ENCODE assay signal across 8 cellular contexts in genomic region chr20:325043-325888, GRCh38. TPM values are rescaled to one million over a fixed set of nuclear protein-coding genes. Genes with fewer than 3 reads are reported as not detected.
DNase-seq lines count a peak whose midpoint lies in the region; ATAC-seq and TF ChIP-seq lines count a peak whose summit lies in the region.

SOX12 (plus strand) TSS chr20:325552; CDS start chr20:325925, 373 bp downstream.

- TF ChIP-seq CTCF in CD14-positive monocyte (IDR thresholded peaks at IDR 0.05): no peak
- no peak for TF ChIP-seq CTCF in left lung (IDR thresholded peaks at IDR 0.05)

- H3K4me3 Mint-ChIP-seq in CD14-positive monocyte: peak within 1 kb of the TSS; percentile 84 to 89
- peak within 1 kb of the TSS; percentile 83 for H3K4me3 Mint-ChIP-seq in dendritic cell treated with granulocyte-macrophage colony-stimulating factor and Interleukin-4, amounts not matched to agents 40 ng/mL and 50 ng/mL, for 4 days

- peak within 1 kb of the TSS in 6 of 7 donors; percentile 53 to 87 (median 83) for H3K27ac Mint-ChIP-seq in CD14-positive monocyte
- peak within 1 kb of the TSS; percentile 77 for H3K27ac Mint-ChIP-seq in dendritic cell treated with granulocyte-macrophage colony-stimulating factor and Interleukin-4, amounts not matched to agents 40 ng/mL and 50 ng/mL, for 4 days

- H3K27me3 ChIP-seq in left lung: peaks cover 0 to 20% of the 10 kb centered on the region in 2 donors

- H3K36me3 Mint-ChIP-seq in CD14-positive monocyte: no peaks in the 10 kb centered on the region
- H3K36me3 Mint-ChIP-seq in dendritic cell treated with granulocyte-macrophage colony-stimulating factor and Interleukin-4, amounts not matched to agents 40 ng/mL and 50 ng/mL, for 4 days (ENCODE audit: low read depth): no peaks in the 10 kb centered on the region

- H3K4me3 ChIP-seq in left lung: peak within 1 kb of the TSS; percentile 67

- H3K9me3 Mint-ChIP-seq in CD14-positive monocyte: peaks cover 0 to 6% (median 0%) of the 10 kb centered on the region in 7 donors
- H3K9me3 Mint-ChIP-seq in dendritic cell treated with granulocyte-macrophage colony-stimulating factor and Interleukin-4, amounts not matched to agents 40 ng/mL and 50 ng/mL, for 4 days: no peaks in the 10 kb centered on the region

- DNase-seq in CD14-positive monocyte (ENCODE audit: low spot score) (peak; percentile 86), NCI-H748 (lab: John Stamatoyannopoulos, UW; ENCODE audit: unreplicated experiment) (peak; percentile 99), left lung (peak; percentile 98 to 100)
- peak; percentile 91 to 92 for DNase-seq in activated CD4-positive, alpha-beta T cell treated with anti-CD3 and anti-CD28 coated beads, Interleukin-2, amount 50 U/mL, for 24 hours (ENCODE audit: low read depth in 1 of 2, low spot score in 1 of 2)
- peak; percentile 97 to 98 for DNase-seq in stimulated activated CD4-positive, alpha-beta T cell treated with anti-CD3 and anti-CD28 coated beads, Interleukin-2, amount 100 ng/mL, for 48 hours

- no peaks in the 10 kb centered on the region for H3K36me3 ChIP-seq in left lung

- peaks cover 16 to 43% of the 10 kb centered on the region in 2 donors for H3K4me1 ChIP-seq in left lung

- H3K9me3 ChIP-seq in left lung: no peaks in the 10 kb centered on the region

- H3K27ac ChIP-seq in left lung: peak within 1 kb of the TSS; percentile 87 to 96

- ATAC-seq in GM19397 (IDR thresholded peaks at IDR 0.05; ENCODE audit: unreplicated experiment): peak; percentile 67
- ATAC-seq in HG03558 (IDR thresholded peaks at IDR 0.05; ENCODE audit: extremely low read depth, unreplicated experiment): peak; percentile 48
- ATAC-seq in left lung: peak; percentile 67

- peaks cover 38% of the 10 kb centered on the region for H3K4me1 Mint-ChIP-seq in CD14-positive monocyte
- peaks cover 46% of the 10 kb centered on the region for H3K4me1 Mint-ChIP-seq in dendritic cell treated with granulocyte-macrophage colony-stimulating factor and Interleukin-4, amounts not matched to agents 40 ng/mL and 50 ng/mL, for 4 days (ENCODE audit: low read depth)

- H3K27me3 Mint-ChIP-seq in CD14-positive monocyte (ENCODE audit: low read depth in 3 of 3): peaks cover 10 to 26% (median 18%) of the 10 kb centered on the region in 3 donors
- peaks cover 25% of the 10 kb centered on the region for H3K27me3 Mint-ChIP-seq in dendritic cell treated with granulocyte-macrophage colony-stimulating factor and Interleukin-4, amounts not matched to agents 40 ng/mL and 50 ng/mL, for 4 days

- intact Hi-C loops in CD14-positive monocyte (cut with micrococcal nuclease) (no loop called here), left lung (cut with DNase I) (loop anchor here in 1 of 2 donors (10.0 kb wide), 1 partner anchor 120 kb away; no protein-coding TSS in a partner anchor)
- intact Hi-C loops in dendritic cell treated with granulocyte-macrophage colony-stimulating factor and Interleukin-4, amounts not matched to agents 40 ng/mL and 50 ng/mL, for 4 days (cut with micrococcal nuclease): loop anchor here (2.0 kb wide), 3 partner anchors 14 to 48 kb away; no protein-coding TSS in a partner anchor

RNA-seq across cellular contexts. Expression of gene SOX12, which starts in this region (rescaled TPM):
- polyA plus RNA-seq in CD14-positive monocyte: under 1 TPM; 0.03 to 0.12 TPM
- 10 to 100 TPM; 14.0 to 18.7 TPM for total RNA-seq in left lung

Comparison
In these comparisons a context has a peak if more than half of its experiments do, and no peak if none do; other contexts are left out.
1. Peak in every context shown above with its lines: DNase-seq, ATAC-seq, H3K4me3 ChIP-seq and H3K27ac ChIP-seq.
2. Peak in DNase-seq in CD14-positive monocyte; RNA of the gene not detected or under 1 TPM.